ENCODE assay signal across 9 cellular contexts in genomic region chr7:64098-64521, GRCh38.
DNase-seq lines count a peak whose midpoint lies in the region; ATAC-seq and TF ChIP-seq lines count a peak whose summit lies in the region.
"Had no signal": no experiment of that assay in that cellular context is flagged by ENCODE, and none has a peak within 500 bp of the region (broad histone marks: within the 10 kb centered on the region; RNA-seq: fewer than 3 reads in every experiment).

No MANE protein-coding gene starts in this region.

- no peaks in the 10 kb centered on the region; the same call in 1 of the 2 replicates for H3K9me3 ChIP-seq in BLaER1
- H3K9me3 ChIP-seq in HEK293 (ENCODE audit: control insufficient read depth, insufficient read depth, low read depth, low read length), result no peaks in the 10 kb centered on the region

- peak overlapping the region; percentile 97 for H3K4me2 ChIP-seq in BLaER1

- H3K27me3 ChIP-seq in BLaER1, result no peaks in the 10 kb centered on the region

- H4K20me1 ChIP-seq in BLaER1, result peaks cover 12% of the 10 kb centered on the region; the same call in 1 of the 2 replicates

- 0 out of 2 replicates have a peak overlapping the region, but pooled peaks have one; percentile 38 for H3K9ac ChIP-seq in BLaER1

- H3K27ac ChIP-seq in BLaER1 (no peak overlapping the region), HEK293 (ENCODE audit: extremely low read depth, low read depth, low read length) (no peak overlapping the region)
- H3K27ac ChIP-seq: HL-60 had no signal

- H3K4me3 ChIP-seq in BLaER1 (peak overlapping the region; percentile 51; the same call in 1 of the 2 replicates), HEK293 (ENCODE audit: low read depth, low read length) (no peak overlapping the region), epithelial cell of esophagus (ENCODE audit: low read length) (no peak overlapping the region)

- ATAC-seq in GM18861 (IDR thresholded peaks at IDR 0.05; ENCODE audit: unreplicated experiment) (no peak), GM21360 (IDR thresholded peaks at IDR 0.05; ENCODE audit: unreplicated experiment) (no peak), HG03565 (IDR thresholded peaks at IDR 0.05; ENCODE audit: unreplicated experiment) (no peak)

- DNase-seq in RKO (ENCODE audit: low spot score) (peak; percentile 33), epithelial cell of esophagus (ENCODE audit: low read depth) (peak; percentile 56), mucosa of gallbladder (ENCODE audit: low spot score) (peak; percentile 72)

- TF ChIP-seq CTCF in HEK293 (tag by site-specific recombination; IDR thresholded peaks at IDR 0.05) (no peak), epithelial cell of esophagus (IDR thresholded peaks at IDR 0.05; ENCODE audit: insufficient read depth, low read depth, low read length, missing control alignments) (peak; percentile 47)

- H3K4me1 ChIP-seq in BLaER1 (peaks cover 86% of the 10 kb centered on the region), HEK293 (ENCODE audit: control insufficient read depth, insufficient read depth, low read length) (no peaks in the 10 kb centered on the region)

- CTCF ChIA-PET in HEK293 (lab: Yijun Ruan, JAX), result interaction anchor here (0.6 to 1.1 kb wide), 2 partner anchors 86 to 167 kb away, joined by 3 read pairs; no protein-coding TSS in a partner anchor

- H3K36me3 ChIP-seq in BLaER1 (no peaks in the 10 kb centered on the region), HEK293 (ENCODE audit: control insufficient read depth in 2 of 2, insufficient read depth in 1 of 2, low read length in 2 of 2) (no peaks in the 10 kb centered on the region)

- POLR2A ChIA-PET in HEK293 (lab: Yijun Ruan, JAX), result no interaction called here

TF ChIP-seq in HEK293, 187 proteins besides CTCF, POLR2A, EP300 and RAD21:
- TF ChIP-seq ZIC2 (tag by site-specific recombination; IDR thresholded peaks at IDR 0.05) (peak; percentile 11; the same call in 1 of the 2 replicates), ZNF391 (tag by site-specific recombination; IDR thresholded peaks at IDR 0.05; ENCODE audit: borderline replicate concordance, low read depth) (no peak), ZBTB17 (tag by site-specific recombination; IDR thresholded peaks at IDR 0.05) (no peak), ZNF701 (tag by site-specific recombination; IDR thresholded peaks at IDR 0.05) (no peak), HOXA7 (CRISPR knock-in tag; IDR thresholded peaks at IDR 0.05; ENCODE audit: borderline replicate concordance) (no peak), GLIS1 (tag by site-specific recombination; IDR thresholded peaks at IDR 0.05) (peak; percentile 38; the same call in 1 of the 2 replicates), ZNF654 (tag by site-specific recombination; IDR thresholded peaks at IDR 0.05; ENCODE audit: low read depth) (peak; percentile 47)
